ENCODE assay signal across 1 cellular context in genomic region chr6:146886587-146887446, GRCh38.
A peak's percentile ranks its signal among the peaks of the same experiment; 100 is the strongest.
TF ChIP-seq lines count a peak whose summit lies in the region.

No MANE protein-coding gene starts in this region.

TF ChIP-seq in K562, 482 proteins besides CTCF, POLR2A, EP300 and RAD21 (continued from another document and continues in another):
- TF ChIP-seq, protein P1, sequence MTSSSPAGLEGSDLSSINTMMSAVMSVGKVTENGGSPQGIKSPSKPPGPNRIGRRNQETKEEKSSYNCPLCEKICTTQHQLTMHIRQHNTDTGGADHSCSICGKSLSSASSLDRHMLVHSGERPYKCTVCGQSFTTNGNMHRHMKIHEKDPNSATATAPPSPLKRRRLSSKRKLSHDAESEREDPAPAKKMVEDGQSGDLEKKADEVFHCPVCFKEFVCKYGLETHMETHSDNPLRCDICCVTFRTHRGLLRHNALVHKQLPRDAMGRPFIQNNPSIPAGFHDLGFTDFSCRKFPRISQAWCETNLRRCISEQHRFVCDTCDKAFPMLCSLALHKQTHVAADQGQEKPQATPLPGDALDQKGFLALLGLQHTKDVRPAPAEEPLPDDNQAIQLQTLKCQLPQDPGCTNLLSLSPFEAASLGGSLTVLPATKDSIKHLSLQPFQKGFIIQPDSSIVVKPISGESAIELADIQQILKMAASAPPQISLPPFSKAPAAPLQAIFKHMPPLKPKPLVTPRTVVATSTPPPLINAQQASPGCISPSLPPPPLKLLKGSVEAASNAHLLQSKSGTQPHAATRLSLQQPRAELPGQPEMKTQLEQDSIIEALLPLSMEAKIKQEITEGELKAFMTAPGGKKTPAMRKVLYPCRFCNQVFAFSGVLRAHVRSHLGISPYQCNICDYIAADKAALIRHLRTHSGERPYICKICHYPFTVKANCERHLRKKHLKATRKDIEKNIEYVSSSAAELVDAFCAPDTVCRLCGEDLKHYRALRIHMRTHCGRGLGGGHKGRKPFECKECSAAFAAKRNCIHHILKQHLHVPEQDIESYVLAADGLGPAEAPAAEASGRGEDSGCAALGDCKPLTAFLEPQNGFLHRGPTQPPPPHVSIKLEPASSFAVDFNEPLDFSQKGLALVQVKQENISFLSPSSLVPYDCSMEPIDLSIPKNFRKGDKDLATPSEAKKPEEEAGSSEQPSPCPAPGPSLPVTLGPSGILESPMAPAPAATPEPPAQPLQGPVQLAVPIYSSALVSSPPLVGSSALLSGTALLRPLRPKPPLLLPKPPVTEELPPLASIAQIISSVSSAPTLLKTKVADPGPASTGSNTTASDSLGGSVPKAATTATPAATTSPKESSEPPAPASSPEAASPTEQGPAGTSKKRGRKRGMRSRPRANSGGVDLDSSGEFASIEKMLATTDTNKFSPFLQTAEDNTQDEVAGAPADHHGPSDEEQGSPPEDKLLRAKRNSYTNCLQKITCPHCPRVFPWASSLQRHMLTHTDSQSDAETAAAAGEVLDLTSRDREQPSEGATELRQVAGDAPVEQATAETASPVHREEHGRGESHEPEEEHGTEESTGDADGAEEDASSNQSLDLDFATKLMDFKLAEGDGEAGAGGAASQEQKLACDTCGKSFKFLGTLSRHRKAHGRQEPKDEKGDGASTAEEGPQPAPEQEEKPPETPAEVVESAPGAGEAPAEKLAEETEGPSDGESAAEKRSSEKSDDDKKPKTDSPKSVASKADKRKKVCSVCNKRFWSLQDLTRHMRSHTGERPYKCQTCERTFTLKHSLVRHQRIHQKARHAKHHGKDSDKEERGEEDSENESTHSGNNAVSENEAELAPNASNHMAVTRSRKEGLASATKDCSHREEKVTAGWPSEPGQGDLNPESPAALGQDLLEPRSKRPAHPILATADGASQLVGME (CRISPR knock-in tag; IDR thresholded peaks at IDR 0.05): 0 out of 2 replicates have a peak, but pooled peaks have one; percentile 49
- TF ChIP-seq NR4A1 (CRISPR knock-in tag; IDR thresholded peaks at IDR 0.05) (no peak), NR4A1 (tag; IDR thresholded peaks at IDR 0.05) (peak; percentile 13; the same call in 1 of the 2 replicates), RUNX1 (IDR thresholded peaks at IDR 0.05; ENCODE audit: low read depth) (no peak), ELK1 (CRISPR knock-in tag; IDR thresholded peaks at IDR 0.05) (no peak), PYGO2 (tag; IDR thresholded peaks at IDR 0.05) (peak; percentile 64; the same call in 1 of the 2 replicates), ZNF79 (CRISPR knock-in tag; IDR thresholded peaks at IDR 0.05; ENCODE audit: low read depth) (peak; percentile 84), ZBTB49 (CRISPR knock-in tag; IDR thresholded peaks at IDR 0.05; ENCODE audit: borderline replicate concordance) (no peak), MTA2 (IDR thresholded peaks at IDR 0.05; ENCODE audit: low read depth) (peak; percentile 40; the same call in 1 of the 2 replicates), GABPA (tag; conservative IDR thresholded peaks at IDR 0.05; ENCODE audit: low read depth) (no peak), TAF1 (IDR thresholded peaks at IDR 0.05; ENCODE audit: control insufficient read depth, extremely low read depth, insufficient read depth, low read length, severe bottlenecking) (no peak), ATF7 (IDR thresholded peaks at IDR 0.05) (peak; percentile 87), ARID2 (IDR thresholded peaks at IDR 0.05) (no peak), ZNF134 (CRISPR knock-in tag; conservative IDR thresholded peaks at IDR 0.05) (peak; percentile 60; the same call in 1 of the 2 replicates), TSHZ1 (CRISPR knock-in tag; IDR thresholded peaks at IDR 0.05) (peak; percentile 85), CBFA2T3 (IDR thresholded peaks at IDR 0.05) (no peak), GTF2E2 (tag; IDR thresholded peaks at IDR 0.05) (peak; percentile 99), MECOM (CRISPR knock-in tag; IDR thresholded peaks at IDR 0.05) (0 out of 2 replicates have a peak, but pooled peaks have one; percentile 35), CBFA2T2 (conservative IDR thresholded peaks at IDR 0.05) (no peak), TAF15 (IDR thresholded peaks at IDR 0.05; ENCODE audit: low read depth, low read length) (no peak), HDGF (IDR thresholded peaks at IDR 0.05) (no peak), ZHX1 (conservative IDR thresholded peaks at IDR 0.05; ENCODE audit: low read length) (no peak), ZNF41 (CRISPR knock-in tag; conservative IDR thresholded peaks at IDR 0.05) (peak; percentile 87; the same call in 1 of the 2 replicates), SNAPC5 (CRISPR knock-in tag; IDR thresholded peaks at IDR 0.05) (peak; percentile 83), ZNF280B (CRISPR knock-in tag; IDR thresholded peaks at IDR 0.05) (peak; percentile 81), STAT5B (CRISPR knock-in tag; IDR thresholded peaks at IDR 0.05) (no peak), MYC (IDR thresholded peaks at IDR 0.05; ENCODE audit: low read depth, low read length) (peak; percentile 36; the same call in 1 of the 2 replicates), MYC (CRISPR knock-in tag; IDR thresholded peaks at IDR 0.05; ENCODE audit: borderline replicate concordance, low read depth) (peak; percentile 94), ZNF224 (CRISPR knock-in tag; IDR thresholded peaks at IDR 0.05) (no peak), DMBX1 (CRISPR knock-in tag; IDR thresholded peaks at IDR 0.05; ENCODE audit: borderline replicate concordance) (peak; percentile 89), SRSF3 (IDR thresholded peaks at IDR 0.05; ENCODE audit: insufficient read depth, low read length) (no peak), ZC3H11A (IDR thresholded peaks at IDR 0.05; ENCODE audit: low read depth, low read length) (no peak), CBX3 (IDR thresholded peaks at IDR 0.05; ENCODE audit: borderline replicate concordance in 1 of 2, low read length in 2 of 2) (no peak; a peak in 1 of 3 replicates), SP2 (IDR thresholded peaks at IDR 0.05; ENCODE audit: extremely low read depth, low read depth, low read length, poor library complexity, severe bottlenecking) (no peak), NBN (IDR thresholded peaks at IDR 0.05; ENCODE audit: low read depth) (peak; percentile 8; the same call in 1 of the 2 replicates)
- TF ChIP-seq, protein P2, sequence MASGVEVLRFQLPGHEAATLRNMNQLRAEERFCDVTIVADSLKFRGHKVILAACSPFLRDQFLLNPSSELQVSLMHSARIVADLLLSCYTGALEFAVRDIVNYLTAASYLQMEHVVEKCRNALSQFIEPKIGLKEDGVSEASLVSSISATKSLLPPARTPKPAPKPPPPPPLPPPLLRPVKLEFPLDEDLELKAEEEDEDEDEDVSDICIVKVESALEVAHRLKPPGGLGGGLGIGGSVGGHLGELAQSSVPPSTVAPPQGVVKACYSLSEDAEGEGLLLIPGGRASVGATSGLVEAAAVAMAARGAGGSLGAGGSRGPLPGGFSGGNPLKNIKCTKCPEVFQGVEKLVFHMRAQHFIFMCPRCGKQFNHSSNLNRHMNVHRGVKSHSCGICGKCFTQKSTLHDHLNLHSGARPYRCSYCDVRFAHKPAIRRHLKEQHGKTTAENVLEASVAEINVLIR (CRISPR knock-in tag; IDR thresholded peaks at IDR 0.05): peak; percentile 60; the same call in 1 of the 2 replicates
- TF ChIP-seq, protein P3, sequence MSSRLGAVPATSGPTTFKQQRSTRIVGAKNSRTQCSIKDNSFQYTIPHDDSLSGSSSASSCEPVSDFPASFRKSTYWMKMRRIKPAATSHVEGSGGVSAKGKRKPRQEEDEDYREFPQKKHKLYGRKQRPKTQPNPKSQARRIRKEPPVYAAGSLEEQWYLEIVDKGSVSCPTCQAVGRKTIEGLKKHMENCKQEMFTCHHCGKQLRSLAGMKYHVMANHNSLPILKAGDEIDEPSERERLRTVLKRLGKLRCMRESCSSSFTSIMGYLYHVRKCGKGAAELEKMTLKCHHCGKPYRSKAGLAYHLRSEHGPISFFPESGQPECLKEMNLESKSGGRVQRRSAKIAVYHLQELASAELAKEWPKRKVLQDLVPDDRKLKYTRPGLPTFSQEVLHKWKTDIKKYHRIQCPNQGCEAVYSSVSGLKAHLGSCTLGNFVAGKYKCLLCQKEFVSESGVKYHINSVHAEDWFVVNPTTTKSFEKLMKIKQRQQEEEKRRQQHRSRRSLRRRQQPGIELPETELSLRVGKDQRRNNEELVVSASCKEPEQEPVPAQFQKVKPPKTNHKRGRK (tag; IDR thresholded peaks at IDR 0.05): no peak
- TF ChIP-seq, protein P4, sequence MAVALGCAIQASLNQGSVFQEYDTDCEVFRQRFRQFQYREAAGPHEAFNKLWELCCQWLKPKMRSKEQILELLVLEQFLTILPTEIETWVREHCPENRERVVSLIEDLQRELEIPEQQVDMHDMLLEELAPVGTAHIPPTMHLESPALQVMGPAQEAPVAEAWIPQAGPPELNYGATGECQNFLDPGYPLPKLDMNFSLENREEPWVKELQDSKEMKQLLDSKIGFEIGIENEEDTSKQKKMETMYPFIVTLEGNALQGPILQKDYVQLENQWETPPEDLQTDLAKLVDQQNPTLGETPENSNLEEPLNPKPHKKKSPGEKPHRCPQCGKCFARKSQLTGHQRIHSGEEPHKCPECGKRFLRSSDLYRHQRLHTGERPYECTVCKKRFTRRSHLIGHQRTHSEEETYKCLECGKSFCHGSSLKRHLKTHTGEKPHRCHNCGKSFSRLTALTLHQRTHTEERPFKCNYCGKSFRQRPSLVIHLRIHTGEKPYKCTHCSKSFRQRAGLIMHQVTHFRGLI (CRISPR knock-in tag; IDR thresholded peaks at IDR 0.05): peak; percentile 89
